ENCODE assay signal across 25 cellular contexts in the genomic region with DNA sequence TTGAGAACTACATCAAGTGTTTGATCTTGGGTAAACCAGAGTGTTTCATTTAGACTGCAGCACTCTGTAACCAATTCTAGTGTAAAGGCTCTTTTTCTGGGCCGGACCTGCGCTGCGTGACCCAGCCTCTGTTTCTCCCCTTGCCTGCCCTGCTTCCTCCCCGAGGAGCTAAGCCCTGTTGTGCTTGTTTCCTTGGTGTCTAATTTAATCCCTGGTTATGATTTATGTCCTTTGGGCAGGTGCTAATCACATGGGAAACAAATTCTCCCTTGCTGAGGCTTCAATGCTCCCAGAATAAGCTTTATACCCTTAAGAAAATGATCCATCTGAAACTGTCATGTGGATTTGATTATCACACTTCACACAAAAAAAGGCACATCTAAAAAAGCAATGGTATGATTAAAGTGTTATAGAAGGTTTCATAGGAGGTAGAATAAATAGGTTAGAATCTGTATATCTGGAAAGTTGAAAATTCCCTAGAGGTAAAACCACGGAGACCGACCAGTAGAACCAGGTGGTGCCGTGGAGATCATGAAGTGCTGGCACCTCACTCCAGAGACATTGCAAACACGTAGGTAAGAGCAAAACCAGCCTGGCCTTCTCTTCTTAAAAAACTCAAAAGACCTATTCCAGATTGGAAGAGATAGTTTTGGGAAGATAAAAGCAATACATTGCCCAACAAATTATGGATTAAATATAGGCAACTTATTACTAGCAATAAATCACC. TPM values are rescaled to one million over a fixed set of nuclear protein-coding genes. Genes with fewer than 3 reads are reported as not detected.
"Had no signal": no experiment of that assay in that cellular context is flagged by ENCODE, and none has a peak within 500 bp of the region (broad histone marks: within the 10 kb centered on the region; RNA-seq: fewer than 3 reads in every experiment).

No MANE protein-coding gene starts in this region.

- H3K4me3 Mint-ChIP-seq: activated CD4-positive, alpha-beta memory T cell treated with anti-CD3 and anti-CD28 coated beads for 36 hours; activated CD4-positive, alpha-beta T cell treated with anti-CD3 and anti-CD28 coated beads, Interleukin-2, amount 10 ng/mL, durations not matched to agents 7 days and 5 days; activated naive CD4-positive, alpha-beta T cell treated with anti-CD3 and anti-CD28 coated beads for 36 hours; activated naive CD8-positive, alpha-beta T cell; activated T-cell treated with anti-CD3 and anti-CD28 coated beads, Interleukin-2, amount 50 U/mL, for 4 hours; brain; central memory CD8-positive, alpha-beta T cell; T-cell had no signal

- DNase-seq: activated CD4-positive, alpha-beta memory T cell treated with anti-CD3 and anti-CD28 coated beads for 36 hours; activated CD4-positive, alpha-beta T cell treated with anti-CD3 and anti-CD28 coated beads, Interleukin-2, amount 10 ng/mL, durations not matched to agents 7 days and 5 days; activated CD4-positive, CD25-positive, alpha-beta regulatory T cell; activated CD8-positive, alpha-beta memory T cell treated with anti-CD3 and anti-CD28 coated beads for 24 hours; activated gamma-delta T cell; activated naive CD4-positive, alpha-beta T cell treated with anti-CD3 and anti-CD28 coated beads for 36 hours; activated T-cell treated with anti-CD3 and anti-CD28 coated beads, Interleukin-2, amount 50 U/mL, for 4 hours; amygdala; Kasumi-1; KBM-7; NCI-H1694 treated with DMSO at 0.1 percent for 48 hours; NCI-H2029 treated with DMSO at 0.1 percent for 48 hours; NCI-H524; NCI-H82; OCI-M1; RPMI8226; T-cell had no signal

- H3K36me3 Mint-ChIP-seq: activated CD4-positive, alpha-beta memory T cell treated with anti-CD3 and anti-CD28 coated beads for 36 hours; activated naive CD8-positive, alpha-beta T cell; brain; T-cell had no signal

- ATAC-seq: activated T-cell treated with anti-CD3 and anti-CD28 coated beads, Interleukin-2, amount 50 U/mL, for 4 hours; Panc1; Right ventricle myocardium inferior; T-cell had no signal

- H3K27me3 Mint-ChIP-seq: brain had no signal

- H3K4me1 Mint-ChIP-seq: activated CD4-positive, alpha-beta T cell treated with anti-CD3 and anti-CD28 coated beads, Interleukin-2, amount 10 ng/mL, durations not matched to agents 7 days and 5 days; brain; central memory CD8-positive, alpha-beta T cell; T-cell had no signal

- H3K27ac ChIP-seq: SK-N-MC, VCaP had no signal

- H3K27ac Mint-ChIP-seq: activated CD4-positive, alpha-beta memory T cell treated with anti-CD3 and anti-CD28 coated beads for 36 hours; activated CD4-positive, alpha-beta T cell treated with anti-CD3 and anti-CD28 coated beads, Interleukin-2, amount 10 ng/mL, durations not matched to agents 7 days and 5 days; activated naive CD4-positive, alpha-beta T cell treated with anti-CD3 and anti-CD28 coated beads for 36 hours; activated naive CD8-positive, alpha-beta T cell; brain; T-cell had no signal

- H3K9me3 Mint-ChIP-seq: activated CD4-positive, alpha-beta memory T cell treated with anti-CD3 and anti-CD28 coated beads for 36 hours; activated naive CD4-positive, alpha-beta T cell treated with anti-CD3 and anti-CD28 coated beads for 36 hours; activated T-cell treated with anti-CD3 and anti-CD28 coated beads, Interleukin-2, amount 50 U/mL, for 4 hours; central memory CD8-positive, alpha-beta T cell; T-cell had no signal

- H3K4me3 ChIP-seq: SK-N-MC had no signal

RNA-seq across cellular contexts. Expression of a gene that starts 31.0 kb away (rescaled TPM):
- total RNA-seq: activated CD4-positive, alpha-beta memory T cell treated with anti-CD3 and anti-CD28 coated beads for 36 hours; activated CD4-positive, alpha-beta T cell treated with anti-CD3 and anti-CD28 coated beads, Interleukin-2, amount 10 ng/mL, durations not matched to agents 7 days and 5 days; T-cell; T-helper 2 cell treated with Interferon-gamma antibody and Interleukin-4, amounts not matched to agents 100 ng/mL and 5 ng/mL, for 36 hours had no signal
